In genomic region chr16:77849640-77850258, GRCh38 we compare ENCODE assay signal across 21 cellular contexts.
DNase-seq lines count a peak whose midpoint lies in the region; ATAC-seq lines count a peak whose summit lies in the region.
"Had no signal": no experiment of that assay in that cellular context is flagged by ENCODE, and none has a peak within 500 bp of the region (broad histone marks: within the 10 kb centered on the region; RNA-seq: fewer than 3 reads in every experiment).

No MANE protein-coding gene starts in this region.

- intact Hi-C loops in Right ventricle myocardium inferior (cut with DNase I), result no loop called here
- intact Hi-C loops in cardiac septum (cut with DNase I), result no loop called here
- intact Hi-C loops in left cardiac atrium (cut with DNase I), result no loop called here

- peak; percentile 60 for ATAC-seq in Right ventricle myocardium inferior
- ATAC-seq in left cardiac atrium, result peak; percentile 39 to 68
- ATAC-seq in HG03457 (IDR thresholded peaks at IDR 0.05; ENCODE audit: unreplicated experiment), result no peak
- ATAC-seq in GM19455 (IDR thresholded peaks at IDR 0.05; ENCODE audit: unreplicated experiment), result no peak

- no peak for DNase-seq in Right ventricle myocardium inferior (ENCODE audit: missing footprints)
- DNase-seq in cardiac septum (ENCODE audit: low spot score), result no peak
- no peak for DNase-seq in left cardiac atrium
- peak; percentile 32 for DNase-seq in left kidney (ENCODE audit: low read depth, low spot score)
- DNase-seq in GM19240 (ENCODE audit: insufficient read length, low spot score), result no peak
- DNase-seq in anterior cingulate cortex (lab: John Stamatoyannopoulos, UW), result no peak
- DNase-seq: 8988T, ACHN, Calu3, H7, MM.1S, NCI-H1048, NCI-H1417, NCI-H1694, NCI-H2029 treated with DMSO at 0.1 percent for 48 hours, NCI-H446 treated with DMSO at 0.1 percent for 48 hours, NCI-H526, Peyer's patch, SK-N-SH had no signal

Comparison
In these comparisons a context has a peak if more than half of its experiments do, and no peak if none do; other contexts are left out.
1. ATAC-seq: peak in Right ventricle myocardium inferior (single experiment) and left cardiac atrium (2 of 2); none in HG03457 (single experiment) and GM19455 (single experiment).